In the genomic region with DNA sequence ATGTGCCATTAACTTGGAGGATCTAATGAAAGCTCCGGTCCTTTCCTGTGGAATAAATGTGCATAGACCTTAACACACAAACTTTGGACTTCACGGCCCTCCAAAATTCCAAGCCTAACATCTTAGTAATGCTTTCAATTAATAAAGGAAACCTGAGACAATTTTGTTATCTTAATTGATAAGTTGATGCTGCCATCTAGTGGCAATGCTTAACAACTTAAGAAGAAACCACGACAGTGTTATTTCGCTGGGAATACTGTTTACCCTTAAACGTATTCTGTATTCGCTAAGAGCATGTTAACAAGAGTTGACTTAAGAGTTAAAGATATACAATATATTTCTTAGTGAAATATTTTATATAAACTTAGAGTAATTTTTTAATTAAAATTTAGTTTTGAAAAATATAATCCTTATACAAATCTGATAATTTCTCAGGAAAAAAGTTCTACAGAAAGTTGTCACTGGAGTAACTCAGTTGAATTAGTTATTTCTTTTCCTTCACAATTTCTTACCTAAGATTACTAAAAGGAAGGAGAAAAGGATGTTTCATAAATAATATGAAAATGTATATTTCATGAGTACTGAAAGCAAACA, we compare ENCODE assay signal across 8 cellular contexts. TPM values are rescaled to one million over a fixed set of nuclear protein-coding genes. Genes with fewer than 3 reads are reported as not detected.
DNase-seq lines count a peak whose midpoint lies in the region; ATAC-seq, FAIRE-seq and TF ChIP-seq lines count a peak whose summit lies in the region.

No MANE protein-coding gene starts in this region.

- H3K4me1 Mint-ChIP-seq in activated CD4-positive, alpha-beta memory T cell treated with anti-CD3 and anti-CD28 coated beads, Interleukin-2, amount 10 ng/mL, durations not matched to agents 7 days and 5 days = no peaks in the 10 kb centered on the region

- no peak for TF ChIP-seq POLR2A in vagina (IDR thresholded peaks at IDR 0.05)

- dilution Hi-C loops in keratinocyte (cut with MboI; ENCODE audit: extremely low pct_ligation_motif_present, low sequenced_read_pairs) = no loop called here

- H3K9me3 Mint-ChIP-seq in activated CD4-positive, alpha-beta memory T cell treated with anti-CD3 and anti-CD28 coated beads, Interleukin-2, amount 10 ng/mL, durations not matched to agents 7 days and 5 days = no peaks in the 10 kb centered on the region

- H3K27ac ChIP-seq in keratinocyte (ENCODE audit: control insufficient read depth, insufficient read depth, low read length) (no peak overlapping the region), vagina (no peak overlapping the region)

- in situ Hi-C loops in astrocyte of the cerebellum (cut with HindIII; ENCODE audit: low sequenced_read_pairs) = no loop called here

- POLR2A ChIA-PET in activated CD4-positive, alpha-beta memory T cell treated with anti-CD3 and anti-CD28 coated beads, Interleukin-2, amount 10 ng/mL, durations not matched to agents 7 days and 5 days (lab: Charles Lee) = no interaction called here

- no peak overlapping the region for H3K4me3 ChIP-seq in astrocyte of the cerebellum (ENCODE audit: low read depth, low read length)
- no peak overlapping the region for H3K4me3 ChIP-seq in keratinocyte (ENCODE audit: control insufficient read depth in 2 of 3, extremely low read depth in 1 of 3, insufficient read depth in 2 of 3, low read depth in 1 of 3, low read length in 3 of 3)
- H3K4me3 ChIP-seq in vagina = no peak overlapping the region

- H3K9me1 ChIP-seq in keratinocyte (ENCODE audit: control insufficient read depth, extremely low read depth, insufficient read depth, low read length) = no peaks in the 10 kb centered on the region

- no peaks in the 10 kb centered on the region for H3K27me3 Mint-ChIP-seq in activated CD4-positive, alpha-beta memory T cell treated with anti-CD3 and anti-CD28 coated beads, Interleukin-2, amount 10 ng/mL, durations not matched to agents 7 days and 5 days

- TF ChIP-seq CTCF in astrocyte of the cerebellum (IDR thresholded peaks at IDR 0.05; ENCODE audit: low read depth, low read length, missing control alignments) (peak; percentile 35), keratinocyte (optimal IDR thresholded peaks at IDR 0.05 in 1 of 3, IDR thresholded peaks at IDR 0.05 in 1 of 3, conservative IDR thresholded peaks at IDR 0.05 in 1 of 3; ENCODE audit: extremely low read depth in 1 of 3, insufficient read depth in 2 of 3, low read length in 3 of 3) (peak in 2 of 3 experiments; percentile 31 to 39), vagina (IDR thresholded peaks at IDR 0.05) (peak in 1 of 3 experiments; percentile 38)

- intact Hi-C loops in vagina (cut with DNase I) = no loop called here

- H3K9ac ChIP-seq in keratinocyte (ENCODE audit: control insufficient read depth, extremely low read depth, insufficient read depth, low read length) = no peak overlapping the region

- H3K36me3 Mint-ChIP-seq in activated CD4-positive, alpha-beta memory T cell treated with anti-CD3 and anti-CD28 coated beads, Interleukin-2, amount 10 ng/mL, durations not matched to agents 7 days and 5 days (ENCODE audit: low read depth) = no peaks in the 10 kb centered on the region

- peak; percentile 4 to 41 for DNase-seq in AML-193 (lab: John Stamatoyannopoulos, UW)
- peak; percentile 18 for DNase-seq in NCI-H2107 (lab: John Stamatoyannopoulos, UW)
- peak; percentile 40 for DNase-seq in astrocyte of the cerebellum (ENCODE audit: low read depth)
- DNase-seq in keratinocyte (ENCODE audit: low read depth, low spot score) = no peak
- DNase-seq in vagina (ENCODE audit: extremely low spot score in 2 of 2) = no peak
- DNase-seq in activated CD4-positive, alpha-beta memory T cell treated with anti-CD3 and anti-CD28 coated beads, Interleukin-2, amount 10 ng/mL, durations not matched to agents 7 days and 5 days = no peak

- peak; percentile 58 for FAIRE-seq in keratinocyte (lab: Jason Lieb, UNC)

- no peak overlapping the region for H2AFZ ChIP-seq in keratinocyte (ENCODE audit: control insufficient read depth, low read length)

- no peaks in the 10 kb centered on the region for H4K20me1 ChIP-seq in keratinocyte (ENCODE audit: control insufficient read depth, extremely low read depth, insufficient read depth, low read length)

- ATAC-seq in GM18511 (IDR thresholded peaks at IDR 0.05; ENCODE audit: unreplicated experiment) (peak; percentile 54), GM18520 (IDR thresholded peaks at IDR 0.05; ENCODE audit: unreplicated experiment) (no peak)

- H3K4me2 ChIP-seq in keratinocyte (ENCODE audit: control insufficient read depth, extremely low read depth, insufficient read depth, low read depth, low read length) = no peak overlapping the region

- no peak overlapping the region for H3K4me3 Mint-ChIP-seq in activated CD4-positive, alpha-beta memory T cell treated with anti-CD3 and anti-CD28 coated beads, Interleukin-2, amount 10 ng/mL, durations not matched to agents 7 days and 5 days

- no peak overlapping the region for H3K27ac Mint-ChIP-seq in activated CD4-positive, alpha-beta memory T cell treated with anti-CD3 and anti-CD28 coated beads, Interleukin-2, amount 10 ng/mL, durations not matched to agents 7 days and 5 days

- H3K4me1 ChIP-seq in keratinocyte (ENCODE audit: control insufficient read depth, extremely low read depth, insufficient read depth, low read length) (no peaks in the 10 kb centered on the region), vagina (no peaks in the 10 kb centered on the region)

- H3K27me3 ChIP-seq in keratinocyte (ENCODE audit: control insufficient read depth, extremely low read depth, insufficient read depth, low read length) (no peaks in the 10 kb centered on the region), vagina (no peaks in the 10 kb centered on the region)

- H3K9me3 ChIP-seq in keratinocyte (ENCODE audit: control insufficient read depth, low read depth, low read length) (no peaks in the 10 kb centered on the region), vagina (no peaks in the 10 kb centered on the region)

- H3K36me3 ChIP-seq in keratinocyte (ENCODE audit: control insufficient read depth in 2 of 2, extremely low read depth in 1 of 2, insufficient read depth in 2 of 2, low read length in 2 of 2) = no peaks in the 10 kb centered on the region
- no peaks in the 10 kb centered on the region for H3K36me3 ChIP-seq in vagina

- CTCF ChIA-PET in activated CD4-positive, alpha-beta memory T cell treated with anti-CD3 and anti-CD28 coated beads, Interleukin-2, amount 10 ng/mL, durations not matched to agents 7 days and 5 days (lab: Charles Lee) = interaction anchor here (0.9 kb wide), 1 partner anchor 11 kb away, joined by 6 read pairs; no protein-coding TSS in a partner anchor

- no peaks in the 10 kb centered on the region for H3K79me2 ChIP-seq in keratinocyte (ENCODE audit: control insufficient read depth, insufficient read depth, low read length)

RNA-seq across cellular contexts. Expression of a gene that starts 35.0 kb away (rescaled TPM):
- polyA plus RNA-seq in keratinocyte = not detected in 3 replicates
- not detected for polyA plus RNA-seq in keratinocyte (2011; ENCODE audit: low read depth)
- not detected in 2 replicates for polyA plus RNA-seq in keratinocyte (2011; cell fraction: cytosol; rRNA removed)
- polyA plus RNA-seq in keratinocyte (2011; cell fraction: nucleus; rRNA removed) = not detected in 2 replicates
- polyA plus RNA-seq in keratinocyte (2012; ENCODE audit: low replicate concordance) = not detected in 2 replicates
- not detected in 3 replicates for polyA minus RNA-seq in keratinocyte
- polyA minus RNA-seq in keratinocyte (2011; cell fraction: cytosol; rRNA and poly(A)+ RNA removed) = not detected
- not detected in 2 replicates for polyA minus RNA-seq in keratinocyte (2011; cell fraction: nucleus; rRNA and poly(A)+ RNA removed)
- total RNA-seq in vagina = not detected
- not detected for total RNA-seq in activated CD4-positive, alpha-beta memory T cell treated with anti-CD3 and anti-CD28 coated beads, Interleukin-2, amount 10 ng/mL, durations not matched to agents 7 days and 5 days

Comparison
In these comparisons a context has a peak if more than half of its experiments do, and no peak if none do; other contexts are left out.
1. DNase-seq: peak in AML-193 (2 of 2), NCI-H2107 (single experiment) and astrocyte of the cerebellum (single experiment); none in keratinocyte (single experiment), vagina (0 of 2) and activated CD4-positive, alpha-beta memory T cell treated with anti-CD3 and anti-CD28 coated beads, Interleukin-2, amount 10 ng/mL, durations not matched to agents 7 days and 5 days (single experiment).